In genomic region chr13:27919934-27920676, GRCh38 we compare ENCODE assay signal across 8 cellular contexts. TPM values are rescaled to one million over a fixed set of nuclear protein-coding genes. Genes with fewer than 3 reads are reported as not detected.
DNase-seq lines count a peak whose midpoint lies in the region; ATAC-seq and TF ChIP-seq lines count a peak whose summit lies in the region.

Gene PDX1 (plus strand): TSS chr13:27920000. CDS start chr13:27920139, 139 bp downstream.

- TF ChIP-seq CTCF in ascending aorta (IDR thresholded peaks at IDR 0.05) (no peak), upper lobe of right lung (IDR thresholded peaks at IDR 0.05) (no peak)

- peak within 1 kb of the TSS; percentile 64 to 81 (median 72) for H3K4me3 Mint-ChIP-seq in CD4-positive, alpha-beta memory T cell
- H3K4me3 Mint-ChIP-seq in memory B cell: peak within 1 kb of the TSS; percentile 73

- H3K4me1 ChIP-seq in CD4-positive, alpha-beta memory T cell (ENCODE audit: insufficient read depth, low read length): peaks cover 35% of the 10 kb centered on the region
- H3K4me1 ChIP-seq in ascending aorta (peaks cover 7 to 27% of the 10 kb centered on the region in 2 donors), upper lobe of right lung (peaks cover 35% of the 10 kb centered on the region)

- H3K36me3 Mint-ChIP-seq in CD4-positive, alpha-beta memory T cell: no peaks in the 10 kb centered on the region
- H3K36me3 Mint-ChIP-seq in memory B cell: peaks cover 3% of the 10 kb centered on the region

- peaks cover 0 to 8% (median 0%) of the 10 kb centered on the region in 8 donors for H3K9me3 Mint-ChIP-seq in CD4-positive, alpha-beta memory T cell
- H3K9me3 Mint-ChIP-seq in memory B cell: no peaks in the 10 kb centered on the region

- CTCF ChIA-PET in CD4-positive, alpha-beta memory T cell (lab: Charles Lee; ENCODE audit: partially characterized antibody): interaction anchor here (0.7 kb wide), 1 partner anchor 34 kb away, joined by 3 read pairs; no protein-coding TSS in a partner anchor

- peaks cover 60 to 65% of the 10 kb centered on the region in 2 donors for H3K27me3 Mint-ChIP-seq in CD4-positive, alpha-beta memory T cell
- peaks cover 33% of the 10 kb centered on the region for H3K27me3 Mint-ChIP-seq in memory B cell

- H3K27ac Mint-ChIP-seq in CD4-positive, alpha-beta memory T cell: no peak within 1 kb of the TSS
- peak within 1 kb of the TSS; percentile 41 for H3K27ac Mint-ChIP-seq in memory B cell

- H3K36me3 ChIP-seq in CD4-positive, alpha-beta memory T cell (ENCODE audit: insufficient read depth, low read length): no peaks in the 10 kb centered on the region
- H3K36me3 ChIP-seq in ascending aorta (no peaks in the 10 kb centered on the region), upper lobe of right lung (no peaks in the 10 kb centered on the region)

- DNase-seq in CD4-positive, alpha-beta memory T cell: no peak
- DNase-seq in ascending aorta (ENCODE audit: low spot score in 2 of 2) (no peak), memory B cell (ENCODE audit: low spot score in 2 of 2) (peak in 1 of 2 donors; percentile 30), upper lobe of right lung (no peak), NCI-H2171 (lab: John Stamatoyannopoulos, UW) (no peak)
- DNase-seq in activated CD4-positive, alpha-beta T cell treated with anti-CD3 and anti-CD28 coated beads for 48 hours: no peak

- POLR2A ChIA-PET in CD4-positive, alpha-beta memory T cell (lab: Charles Lee; ENCODE audit: partially characterized antibody): no interaction called here

- ATAC-seq in HG02759 (IDR thresholded peaks at IDR 0.05; ENCODE audit: unreplicated experiment) (peak; percentile 64), memory B cell (ENCODE audit: low read depth) (peak; percentile 38), upper lobe of right lung (peak; percentile 81), GM19452 (IDR thresholded peaks at IDR 0.05; ENCODE audit: unreplicated experiment) (no peak)

- no peaks in the 10 kb centered on the region for H3K9me3 ChIP-seq in CD4-positive, alpha-beta memory T cell (ENCODE audit: control insufficient read depth in 1 of 2, low read length in 2 of 2)
- H3K9me3 ChIP-seq in ascending aorta (no peaks in the 10 kb centered on the region), upper lobe of right lung (no peaks in the 10 kb centered on the region)

- H3K4me1 Mint-ChIP-seq in CD4-positive, alpha-beta memory T cell: peaks cover 16 to 67% (median 37%) of the 10 kb centered on the region in 4 donors
- H3K4me1 Mint-ChIP-seq in memory B cell: peaks cover 18% of the 10 kb centered on the region

- peak within 1 kb of the TSS in 1 of 2 donors; percentile 2 for H3K4me3 ChIP-seq in CD4-positive, alpha-beta memory T cell (ENCODE audit: low read length in 2 of 2)
- H3K4me3 ChIP-seq in ascending aorta: peak within 1 kb of the TSS; percentile 29 to 61
- peak within 1 kb of the TSS; percentile 39 for H3K4me3 ChIP-seq in upper lobe of right lung

- intact Hi-C loops in CD4-positive, alpha-beta memory T cell (cut with micrococcal nuclease): no loop called here
- intact Hi-C loops in ascending aorta (cut with DNase I): no loop called here
- intact Hi-C loops in upper lobe of right lung (cut with DNase I): no loop called here

- peaks cover 34% of the 10 kb centered on the region for H3K27me3 ChIP-seq in CD4-positive, alpha-beta memory T cell (ENCODE audit: insufficient read depth, low read length)
- peaks cover 51% of the 10 kb centered on the region for H3K27me3 ChIP-seq in ascending aorta
- peaks cover 100% of the 10 kb centered on the region for H3K27me3 ChIP-seq in upper lobe of right lung

- H3K27ac ChIP-seq in CD4-positive, alpha-beta memory T cell (ENCODE audit: low read depth, low read length): no peak within 1 kb of the TSS
- H3K27ac ChIP-seq in ascending aorta (no peak within 1 kb of the TSS), upper lobe of right lung (no peak within 1 kb of the TSS)

RNA-seq across cellular contexts. Expression of gene PDX1, which starts in this region (rescaled TPM):
- not detected for total RNA-seq in CD4-positive, alpha-beta memory T cell
- not detected for polyA plus RNA-seq in CD4-positive, alpha-beta memory T cell
- total RNA-seq in ascending aorta: not detected
- not detected for total RNA-seq in upper lobe of right lung

Comparison
In these comparisons a context has a peak if more than half of its experiments do, and no peak if none do; other contexts are left out.
1. Peak in ATAC-seq and H3K4me3 ChIP-seq in upper lobe of right lung; RNA of the gene not detected or under 1 TPM.